Comparison of ENCODE assay signal across 8 cellular contexts in the genomic region with DNA sequence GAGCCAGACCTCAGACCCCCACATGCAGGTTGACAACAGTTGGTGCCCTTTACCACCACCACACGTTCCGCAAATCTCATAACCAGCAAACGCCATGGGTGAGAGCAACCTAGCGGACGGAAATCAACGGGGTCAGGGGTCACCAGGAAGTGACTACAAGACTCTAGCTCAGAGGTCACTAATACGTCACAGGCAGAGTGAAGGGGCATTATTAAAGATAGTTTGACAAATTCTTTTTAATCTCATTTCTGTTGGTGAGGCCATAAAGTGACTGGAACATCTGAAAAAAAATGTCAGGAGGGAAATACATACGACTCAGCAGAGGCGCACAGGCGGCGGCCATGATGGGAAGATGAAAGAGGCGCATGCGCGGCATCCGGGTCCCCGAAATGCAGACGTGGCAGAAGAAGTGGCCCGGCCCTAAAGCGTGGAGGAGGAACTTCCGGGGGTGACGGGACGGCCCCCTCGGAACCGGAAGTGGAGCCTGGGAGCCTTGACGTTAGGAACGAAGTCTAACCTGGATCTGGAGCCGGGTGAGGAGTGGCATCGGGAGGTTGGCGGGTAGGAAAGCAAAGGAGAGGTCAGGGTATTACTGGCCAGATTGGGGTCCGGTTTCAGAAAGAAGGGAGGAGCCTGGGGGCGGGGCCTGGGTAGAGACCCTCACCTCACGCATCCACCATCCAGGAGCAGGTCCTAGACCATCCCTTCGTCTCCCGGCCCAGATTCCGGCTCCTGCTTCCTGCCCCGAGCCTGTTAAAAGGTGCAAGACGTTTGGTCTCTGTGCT. TPM values are rescaled to one million over a fixed set of nuclear protein-coding genes. Genes with fewer than 3 reads are reported as not detected.
DNase-seq lines count a peak whose midpoint lies in the region; ATAC-seq and TF ChIP-seq lines count a peak whose summit lies in the region.

A gene with protein sequence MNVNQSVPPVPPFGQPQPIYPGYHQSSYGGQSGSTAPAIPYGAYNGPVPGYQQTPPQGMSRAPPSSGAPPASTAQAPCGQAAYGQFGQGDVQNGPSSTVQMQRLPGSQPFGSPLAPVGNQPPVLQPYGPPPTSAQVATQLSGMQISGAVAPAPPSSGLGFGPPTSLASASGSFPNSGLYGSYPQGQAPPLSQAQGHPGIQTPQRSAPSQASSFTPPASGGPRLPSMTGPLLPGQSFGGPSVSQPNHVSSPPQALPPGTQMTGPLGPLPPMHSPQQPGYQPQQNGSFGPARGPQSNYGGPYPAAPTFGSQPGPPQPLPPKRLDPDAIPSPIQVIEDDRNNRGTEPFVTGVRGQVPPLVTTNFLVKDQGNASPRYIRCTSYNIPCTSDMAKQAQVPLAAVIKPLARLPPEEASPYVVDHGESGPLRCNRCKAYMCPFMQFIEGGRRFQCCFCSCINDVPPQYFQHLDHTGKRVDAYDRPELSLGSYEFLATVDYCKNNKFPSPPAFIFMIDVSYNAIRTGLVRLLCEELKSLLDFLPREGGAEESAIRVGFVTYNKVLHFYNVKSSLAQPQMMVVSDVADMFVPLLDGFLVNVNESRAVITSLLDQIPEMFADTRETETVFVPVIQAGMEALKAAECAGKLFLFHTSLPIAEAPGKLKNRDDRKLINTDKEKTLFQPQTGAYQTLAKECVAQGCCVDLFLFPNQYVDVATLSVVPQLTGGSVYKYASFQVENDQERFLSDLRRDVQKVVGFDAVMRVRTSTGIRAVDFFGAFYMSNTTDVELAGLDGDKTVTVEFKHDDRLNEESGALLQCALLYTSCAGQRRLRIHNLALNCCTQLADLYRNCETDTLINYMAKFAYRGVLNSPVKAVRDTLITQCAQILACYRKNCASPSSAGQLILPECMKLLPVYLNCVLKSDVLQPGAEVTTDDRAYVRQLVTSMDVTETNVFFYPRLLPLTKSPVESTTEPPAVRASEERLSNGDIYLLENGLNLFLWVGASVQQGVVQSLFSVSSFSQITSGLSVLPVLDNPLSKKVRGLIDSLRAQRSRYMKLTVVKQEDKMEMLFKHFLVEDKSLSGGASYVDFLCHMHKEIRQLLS (plus strand): TSS at position 468 of the 785 bp plus-strand sequence. CDS start 2,461 bp downstream, outside the sequence.

- peaks cover 30% of the 10 kb centered on the region; the same call in 1 of the 2 replicates for H3K36me3 ChIP-seq in PC-9 (ENCODE audit: low read depth)

- H3K4me3 ChIP-seq in Jurkat, Clone E6-1 (ENCODE audit: low read length): peak within 1 kb of the TSS; percentile 77
- peak within 1 kb of the TSS; percentile 69 for H3K4me3 ChIP-seq in PC-9
- H3K4me3 ChIP-seq in epithelial cell of proximal tubule (ENCODE audit: low read depth, low read length): peak within 1 kb of the TSS; percentile 71

- intact Hi-C loops in PC-9 (cut with micrococcal nuclease; ENCODE audit: unreplicated experiment): loop anchor here (1.0 kb wide), 1 partner anchor 41 kb away; a partner anchor contains a TSS

- no peaks in the 10 kb centered on the region for H3K9me3 ChIP-seq in PC-9 (ENCODE audit: insufficient read depth, low read depth)

- no peaks in the 10 kb centered on the region for H3K27me3 ChIP-seq in PC-9 (ENCODE audit: insufficient read depth, low read depth)

- TF ChIP-seq CTCF in PC-9 (conservative IDR thresholded peaks at IDR 0.05): no peak
- TF ChIP-seq CTCF in epithelial cell of proximal tubule (conservative IDR thresholded peaks at IDR 0.05; ENCODE audit: low read depth, low read length): peak; percentile 10

- H3K9me2 ChIP-seq in PC-9 (ENCODE audit: insufficient read depth): no peaks in the 10 kb centered on the region; the same call in 1 of the 2 replicates

- ATAC-seq in GM21576 (IDR thresholded peaks at IDR 0.05; ENCODE audit: unreplicated experiment): peak; percentile 85

- DNase-seq in DMS 273 treated with DMSO at 0.1 percent for 48 hours (lab: John Stamatoyannopoulos, UW) (peak; percentile 69), PC-9 (peak; percentile 89 to 97), epithelial cell of proximal tubule (ENCODE audit: low read depth) (peak; percentile 64), mucosa of gallbladder (ENCODE audit: low spot score) (peak; percentile 98)
- peak; percentile 92 for DNase-seq in Jurkat, Clone E6-1 (ENCODE audit: low read depth, low spot score)
- DNase-seq in activated T-cell treated with anti-CD3 and anti-CD28 coated beads, Interleukin-2, amount 50 U/mL, for 1 hour: peak; percentile 93
- peak; percentile 91 for DNase-seq in stimulated activated CD8-positive, alpha-beta memory T cell treated with anti-CD3 and anti-CD28 coated beads, Interleukin-4, amount 100 ng/mL, for 4 hours (ENCODE audit: low read depth in 2 of 2, low spot score in 1 of 2)

- peaks cover 71% of the 10 kb centered on the region for H3K79me2 ChIP-seq in PC-9 (ENCODE audit: low read depth)

- H3F3A ChIP-seq in PC-9 (ENCODE audit: insufficient read depth, low read depth): peaks cover 30% of the 10 kb centered on the region

- BruUV-seq in PC-9 (replicated peaks; lab: Mats Ljungman, UMichigan): no TSS peak

- POLR2A ChIA-PET in PC-9 (lab: Charles Lee; ENCODE audit: unreplicated experiment): interaction anchor here (0.5 to 0.7 kb wide), 6 partner anchors 19 to 1085 kb away, joined by 3 to 4 read pairs (median 4); a partner anchor contains a TSS

- H3K27ac ChIP-seq in PC-9: peak within 1 kb of the TSS; percentile 88

- peaks cover 36% of the 10 kb centered on the region for H3K4me1 ChIP-seq in PC-9 (replicated peaks; ENCODE audit: insufficient read depth)

- H4K20me1 ChIP-seq in PC-9 (ENCODE audit: insufficient read depth): peaks cover 4% of the 10 kb centered on the region; the same call in 1 of the 2 replicates

- H2AFZ ChIP-seq in PC-9: peak within 1 kb of the TSS; percentile 90

- H3K4me2 ChIP-seq in PC-9: peak within 1 kb of the TSS; percentile 89

- CTCF ChIA-PET in PC-9 (lab: Charles Lee): no interaction called here

RNA-seq across cellular contexts. Expression of the gene that starts here (rescaled TPM):
- polyA plus RNA-seq in Jurkat, Clone E6-1 (2012; ENCODE audit: insufficient read depth, insufficient read length): 35.0 TPM
- total RNA-seq in PC-9 (2021) (83.1 and 105 TPM in 2 replicates), epithelial cell of proximal tubule (54.3 and 66.1 TPM in 2 replicates), mucosa of gallbladder (90.1 TPM)

Comparison
In these comparisons a context has a peak if more than half of its experiments do, and no peak if none do; other contexts are left out.
1. Peak in every context shown above with its lines: DNase-seq, ATAC-seq, H3K4me3 ChIP-seq and H3K27ac ChIP-seq.